1 cellular context compared by ENCODE assay signal in genomic region chr19:2095338-2095938, GRCh38.
TF ChIP-seq lines count a peak whose summit lies in the region.

No MANE protein-coding gene starts in this region.

TF ChIP-seq in GM23338, 12 proteins besides CTCF, POLR2A, EP300 and RAD21 (continued from another document):
- TF ChIP-seq ZNF462 (CRISPR knock-in tag; IDR thresholded peaks at IDR 0.05) (no peak), STAT1 (IDR thresholded peaks at IDR 0.05; ENCODE audit: unreplicated experiment) (no peak), CREB1 (CRISPR knock-in tag; IDR thresholded peaks at IDR 0.05; ENCODE audit: low read depth) (no peak)
